ENCODE assay signal across 8 cellular contexts in the genomic region with DNA sequence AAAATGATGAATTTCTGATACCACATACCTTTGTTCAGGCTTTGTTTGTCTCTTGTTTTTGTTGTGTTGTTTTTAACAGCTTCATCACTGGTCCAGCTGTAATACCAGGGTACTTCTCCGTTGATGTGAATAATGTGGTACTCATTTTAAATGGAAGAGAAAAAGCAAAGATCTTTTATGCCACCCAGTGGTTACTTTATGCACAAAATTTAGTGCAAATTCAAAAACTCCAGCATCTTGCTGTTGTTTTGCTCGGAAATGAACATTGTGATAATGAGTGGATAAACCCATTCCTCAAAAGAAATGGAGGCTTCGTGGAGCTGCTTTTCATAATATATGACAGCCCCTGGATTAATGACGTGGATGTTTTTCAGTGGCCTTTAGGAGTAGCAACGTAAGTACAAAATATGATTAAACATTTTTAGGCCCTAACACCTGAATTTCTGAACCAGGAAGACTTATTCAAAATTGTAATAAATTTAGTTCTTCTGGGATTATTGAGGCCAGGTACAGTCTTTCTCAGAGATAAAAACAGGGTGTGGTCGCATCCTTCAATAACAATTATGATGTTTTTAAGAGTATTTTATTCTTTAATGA. TPM values are rescaled to one million over a fixed set of nuclear protein-coding genes. Genes with fewer than 3 reads are reported as not detected.
DNase-seq lines count a peak whose midpoint lies in the region; ATAC-seq and TF ChIP-seq lines count a peak whose summit lies in the region.

No MANE protein-coding gene starts in this region.

- no peaks in the 10 kb centered on the region for H3K4me1 Mint-ChIP-seq in CD14-positive monocyte

- no peaks in the 10 kb centered on the region for H4K20me1 ChIP-seq in GM23248 (ENCODE audit: insufficient read depth)

- no peak overlapping the region for H3K27ac ChIP-seq in GM23248

- DNase-seq in CD14-positive monocyte (ENCODE audit: low spot score) (no peak), GM23248 (peak; percentile 55), NCI-H2227 (lab: John Stamatoyannopoulos, UW; ENCODE audit: unreplicated experiment) (peak; percentile 68), cerebellum (ENCODE audit: low spot score) (peak; percentile 32), myocyte (ENCODE audit: low read depth) (peak; percentile 37), activated T-cell treated with anti-CD3 and anti-CD28 coated beads for 4 hours (no peak), NCI-H187 treated with DMSO at 0.1 percent for 48 hours (lab: John Stamatoyannopoulos, UW) (no peak)

- intact Hi-C loops in CD14-positive monocyte (cut with micrococcal nuclease) = loop anchor here in 1 of 2 donors (10.0 kb wide), 1 partner anchor 137 kb away; the partner anchor contains the start of gene DPY19L2

- H3K27me3 ChIP-seq in GM23248 (replicated peaks; ENCODE audit: insufficient read depth) = no peaks in the 10 kb centered on the region

- no peak overlapping the region for H3K4me3 ChIP-seq in GM23248

- H3K27me3 Mint-ChIP-seq in CD14-positive monocyte (ENCODE audit: low read depth in 3 of 3) = no peaks in the 10 kb centered on the region

- H3K9me3 ChIP-seq in GM23248 (ENCODE audit: low read depth) = no peaks in the 10 kb centered on the region

- H3F3A ChIP-seq in GM23248 (ENCODE audit: insufficient read depth) = no peaks in the 10 kb centered on the region

- WGBS in GM23248 (ENCODE audit: low coverage in 1 of 2, low lambda C conversion rate in 2 of 2, missing lambda C conversion rate in 2 of 2), 2 experiments = 53 to 54% methylated on average over 6 of the region's 6 CpGs

- H3K9me3 Mint-ChIP-seq in CD14-positive monocyte = no peaks in the 10 kb centered on the region

- no peaks in the 10 kb centered on the region for H3K36me3 ChIP-seq in GM23248 (ENCODE audit: low read depth)

- H3K4me3 Mint-ChIP-seq in CD14-positive monocyte = no peak overlapping the region

- no peak overlapping the region for H3K27ac Mint-ChIP-seq in CD14-positive monocyte

- H3K9ac ChIP-seq in GM23248 = no peak overlapping the region

- H3K9me2 ChIP-seq in GM23248 (ENCODE audit: insufficient read depth) = no peaks in the 10 kb centered on the region

- H3K79me2 ChIP-seq in GM23248 (ENCODE audit: insufficient read depth) = no peaks in the 10 kb centered on the region

- ATAC-seq in GM19452 (IDR thresholded peaks at IDR 0.05; ENCODE audit: unreplicated experiment) = no peak

- no peak overlapping the region for H3K4me2 ChIP-seq in GM23248 (ENCODE audit: unreplicated experiment)

- H2AFZ ChIP-seq in GM23248 = 0 out of 2 replicates have a peak overlapping the region, but pooled peaks have one; percentile 14

- peaks cover 5% of the 10 kb centered on the region in 2 donors for H3K36me3 Mint-ChIP-seq in CD14-positive monocyte

- H3K4me1 ChIP-seq in GM23248 (ENCODE audit: insufficient read depth) = no peaks in the 10 kb centered on the region

- TF ChIP-seq CTCF in CD14-positive monocyte (IDR thresholded peaks at IDR 0.05) = peak; percentile 73

- in situ Hi-C loops in GM23248 (cut with MboI) = no loop called here

RNA-seq across cellular contexts. Expression of gene RXYLT1, which starts 22.4 kb away (rescaled TPM):
- polyA plus RNA-seq in CD14-positive monocyte (1 to 10 TPM; 6.5 TPM), GM23248 (2016; fragmentation: Nextera tagmentation; extraction: Ambion mirVana) (15.4 and 17.1 TPM in 2 replicates)
- 12.1 and 19.9 TPM in 2 replicates for total RNA-seq in GM23248 (2014; rRNA removed; shearing (Covaris generic))
- total RNA-seq in cerebellum (11.1 TPM), myocyte (27.7 and 34.3 TPM in 2 replicates)
- 14.5 TPM for polyA plus RNA-seq in myocyte (2012)

RNA-seq across cellular contexts. Expression of gene SRGAP1, which starts 42.4 kb away (rescaled TPM):
- under 1 TPM; 0.05 to 0.07 TPM for polyA plus RNA-seq in CD14-positive monocyte
- total RNA-seq in GM23248 (2014; rRNA removed; shearing (Covaris generic)) = 12.4 and 13.0 TPM in 2 replicates
- polyA plus RNA-seq in GM23248 (2016; fragmentation: Nextera tagmentation; extraction: Ambion mirVana) = 27.0 and 29.4 TPM in 2 replicates
- 39.0 TPM for total RNA-seq in cerebellum
- 2.1 and 2.3 TPM in 2 replicates for total RNA-seq in myocyte
- 3.9 TPM for polyA plus RNA-seq in myocyte (2012)

Comparison
In these comparisons a context has a peak if more than half of its experiments do, and no peak if none do; other contexts are left out.
1. DNase-seq: peak in GM23248 (single experiment), NCI-H2227 (single experiment), cerebellum (single experiment) and myocyte (single experiment); none in CD14-positive monocyte (single experiment), activated T-cell treated with anti-CD3 and anti-CD28 coated beads for 4 hours (single experiment) and NCI-H187 treated with DMSO at 0.1 percent for 48 hours (single experiment).